ENCODE assay signal across 17 cellular contexts in the genomic region with DNA sequence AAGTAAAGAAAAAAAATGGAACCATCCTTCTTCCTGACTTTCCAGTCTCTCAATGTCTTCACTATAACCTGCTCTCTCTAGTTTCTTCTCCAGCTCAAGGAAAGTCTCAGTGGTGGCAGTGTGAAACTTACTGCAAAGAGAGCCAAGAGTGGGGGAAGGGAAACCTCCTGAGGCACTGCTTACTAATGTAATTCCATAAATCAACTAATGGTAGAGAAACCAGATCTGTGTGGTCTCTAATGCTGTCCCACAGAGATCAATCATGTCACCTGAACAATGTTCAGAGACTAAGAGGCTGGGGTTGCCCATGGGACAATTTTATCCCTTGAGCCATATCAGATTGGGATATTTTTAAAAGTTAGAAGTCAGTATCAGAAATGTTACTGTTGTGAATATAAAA. TPM values are rescaled to one million over a fixed set of nuclear protein-coding genes. Genes with fewer than 3 reads are reported as not detected.
DNase-seq lines count a peak whose midpoint lies in the region; TF ChIP-seq lines count a peak whose summit lies in the region.
"Had no signal": no experiment of that assay in that cellular context is flagged by ENCODE, and none has a peak within 500 bp of the region (broad histone marks: within the 10 kb centered on the region; RNA-seq: fewer than 3 reads in every experiment).

No MANE protein-coding gene starts in this region.

- H3K4me2 ChIP-seq in OCI-LY3 (ENCODE audit: low read length): peak overlapping the region; percentile 22
- H3K4me2 ChIP-seq: BLaER1 treated with 17β-estradiol and CSF1 and Interleukin-3, amounts not matched to agents 10 nM and 100 nM had no signal

- TF ChIP-seq CTCF in OCI-LY3 (IDR thresholded peaks at IDR 0.05; ENCODE audit: low read depth, low read length) (no peak), testis (IDR thresholded peaks at IDR 0.05) (no peak)

- H3K4me1 ChIP-seq in OCI-LY3 (ENCODE audit: low read length) (peaks cover 34% of the 10 kb centered on the region), iPS-20b (ENCODE audit: insufficient read depth, low read length) (peaks cover 14% of the 10 kb centered on the region; the same call in 1 of the 2 replicates), testis (no peaks in the 10 kb centered on the region)

- TF ChIP-seq POLR2A in testis (IDR thresholded peaks at IDR 0.05): no peak

- H3K4me3 ChIP-seq in OCI-LY3 (ENCODE audit: low read length) (peak overlapping the region; percentile 7; the same call in 1 of the 2 replicates), iPS-20b (ENCODE audit: low read length) (peak overlapping the region; percentile 8; the same call in 1 of the 2 replicates), testis (no peak overlapping the region)
- H3K4me3 ChIP-seq: BLaER1 treated with 17β-estradiol and CSF1 and Interleukin-3, amounts not matched to agents 10 nM and 100 nM; dorsolateral prefrontal cortex; Peyer's patch; skin epidermis had no signal

- DNase-seq in NCI-H1436 (lab: John Stamatoyannopoulos, UW) (peak; percentile 26), NCI-H1436 treated with DMSO at 0.1 percent for 48 hours (lab: John Stamatoyannopoulos, UW) (no peak), testis (peak; percentile 20), NCI-H1092 (lab: John Stamatoyannopoulos, UW) (no peak), AG08396 (ENCODE audit: low spot score) (no peak), NCI-H774 (lab: John Stamatoyannopoulos, UW) (no peak)
- DNase-seq: activated CD4-positive, alpha-beta T cell treated with anti-CD3 and anti-CD28 coated beads for 4 hours; dorsolateral prefrontal cortex; NCI-H1930; Peyer's patch; stimulated activated CD4-positive, alpha-beta T cell treated with anti-CD3 and anti-CD28 coated beads, Interleukin-4, amount 100 ng/mL, for 4 hours had no signal

- no peaks in the 10 kb centered on the region for H3K36me3 ChIP-seq in OCI-LY3 (replicated peaks; ENCODE audit: low read depth, low read length)
- no peaks in the 10 kb centered on the region for H3K36me3 ChIP-seq in iPS-20b (ENCODE audit: insufficient read depth, low read depth, low read length)
- H3K36me3 ChIP-seq in testis (ENCODE audit: low read depth, missing control alignments): no peaks in the 10 kb centered on the region
- H3K36me3 ChIP-seq: BLaER1 treated with 17β-estradiol and CSF1 and Interleukin-3, amounts not matched to agents 10 nM and 100 nM; Peyer's patch had no signal

- H3K27me3 ChIP-seq in OCI-LY3 (ENCODE audit: low read depth, low read length): no peaks in the 10 kb centered on the region
- H3K27me3 ChIP-seq in iPS-20b (ENCODE audit: insufficient read depth, low read length): no peaks in the 10 kb centered on the region; the same call in 1 of the 2 replicates
- no peaks in the 10 kb centered on the region for H3K27me3 ChIP-seq in testis
- H3K27me3 ChIP-seq: BLaER1 treated with 17β-estradiol and CSF1 and Interleukin-3, amounts not matched to agents 10 nM and 100 nM; dorsolateral prefrontal cortex; Peyer's patch had no signal

- H2AFZ ChIP-seq in OCI-LY3 (ENCODE audit: low read depth, low read length): peak overlapping the region; percentile 12; the same call in 1 of the 2 replicates

- H3K9me3 ChIP-seq in OCI-LY3 (ENCODE audit: insufficient read depth, low read length) (no peaks in the 10 kb centered on the region), iPS-20b (ENCODE audit: insufficient read depth, low read depth, low read length) (no peaks in the 10 kb centered on the region), testis (no peaks in the 10 kb centered on the region)
- H3K9me3 ChIP-seq: Peyer's patch had no signal

- H3K27ac ChIP-seq in OCI-LY3 (ENCODE audit: low read length) (peak overlapping the region; percentile 16), iPS-20b (ENCODE audit: low read length) (no peak overlapping the region), testis (peak overlapping the region in 1 of 2 donors; percentile 8)
- H3K27ac ChIP-seq: BLaER1 treated with 17β-estradiol and CSF1 and Interleukin-3, amounts not matched to agents 10 nM and 100 nM; Peyer's patch; skin epidermis had no signal

- H3K9ac ChIP-seq in OCI-LY3 (ENCODE audit: low read length) (peak overlapping the region; percentile 8; the same call in 1 of the 2 replicates), iPS-20b (ENCODE audit: low read depth, low read length) (no peak overlapping the region)
- H3K9ac ChIP-seq: BLaER1 treated with 17β-estradiol and CSF1 and Interleukin-3, amounts not matched to agents 10 nM and 100 nM had no signal

- peaks cover 6% of the 10 kb centered on the region; the same call in 1 of the 2 replicates for H3K79me2 ChIP-seq in OCI-LY3 (ENCODE audit: low read length)

- H4K20me1 ChIP-seq in OCI-LY3 (ENCODE audit: insufficient read depth, low read length): no peaks in the 10 kb centered on the region
- H4K20me1 ChIP-seq: BLaER1 treated with 17β-estradiol and CSF1 and Interleukin-3, amounts not matched to agents 10 nM and 100 nM had no signal

- intact Hi-C loops in testis (cut with DNase I; ENCODE audit: low total_unique reads): no loop called here

RNA-seq across cellular contexts. Expression of a gene that starts 7.6 kb away (rescaled TPM):
- total RNA-seq in testis: 10 to 100 TPM in 1 of 2 donors, 1 to 10 TPM in 1; 8.6 to 10.2 TPM
- 3.7 TPM for polyA plus RNA-seq in testis (ENCODE audit: insufficient read depth, low read depth, low replicate concordance)
- total RNA-seq: activated T-helper 2 cell treated with anti-CD3 and anti-CD28 coated beads, Interferon-gamma antibody, Interleukin-2, Interleukin-4, amounts not matched to agents 10 μg/mL and 5 μg/mL and 100 μg/mL, durations not matched to agents 14 hours and 24 hours and 36 hours; MCF 10A had no signal

Comparison
In these comparisons a context has a peak if more than half of its experiments do, and no peak if none do; other contexts are left out.
1. DNase-seq: peak in NCI-H1436 (single experiment) and testis (single experiment); none in NCI-H1436 treated with DMSO at 0.1 percent for 48 hours (single experiment), NCI-H1092 (single experiment), AG08396 (single experiment) and NCI-H774 (single experiment).
2. H3K4me3 ChIP-seq: peak in OCI-LY3 (single experiment) and iPS-20b (single experiment); none in testis (0 of 2).